In genomic region chr11:534592-535518, GRCh38 we compare ENCODE assay signal across 8 cellular contexts. TPM values are rescaled to one million over a fixed set of nuclear protein-coding genes. Genes with fewer than 3 reads are reported as not detected.
DNase-seq lines count a peak whose midpoint lies in the region; ATAC-seq lines count a peak whose summit lies in the region.

No MANE protein-coding gene starts in this region.

- peak; percentile 5 for ATAC-seq in HG03066 (IDR thresholded peaks at IDR 0.05; ENCODE audit: low read depth, unreplicated experiment)
- ATAC-seq in T-helper 17 cell: peak; percentile 25

- H3K27ac Mint-ChIP-seq in T-helper 17 cell: no peak overlapping the region

- peak; percentile 47 for DNase-seq in NCI-H1092 treated with DMSO at 0.1 percent for 48 hours (lab: John Stamatoyannopoulos, UW)
- no peak for DNase-seq in NCI-H1092 (lab: John Stamatoyannopoulos, UW)
- DNase-seq in T-helper 17 cell: peak in 1 of 3 donors; percentile 27
- DNase-seq in globus pallidus (ENCODE audit: low spot score): no peak

- H3K27me3 ChIP-seq in duodenal mucosa (ENCODE audit: control insufficient read depth in 1 of 2, insufficient read depth in 2 of 2, low read length in 2 of 2) (no peaks in the 10 kb centered on the region), mononuclear cell (ENCODE audit: insufficient read depth, low read length) (no peaks in the 10 kb centered on the region)

- H3K4me1 ChIP-seq in duodenal mucosa (ENCODE audit: control insufficient read depth in 1 of 2, insufficient read depth in 2 of 2, low read length in 2 of 2): peaks cover 15 to 42% of the 10 kb centered on the region in 2 donors
- peaks cover 42% of the 10 kb centered on the region for H3K4me1 ChIP-seq in mononuclear cell (ENCODE audit: insufficient read depth, low read length)
- H3K4me1 ChIP-seq in urinary bladder (ENCODE audit: insufficient read depth): no peaks in the 10 kb centered on the region

- H3K27ac ChIP-seq in duodenal mucosa (ENCODE audit: low read depth, low read length) (no peak overlapping the region), urinary bladder (ENCODE audit: low read depth) (peak overlapping the region; percentile 87)

- no peaks in the 10 kb centered on the region for H3K36me3 Mint-ChIP-seq in T-helper 17 cell (ENCODE audit: low read depth)

- peaks cover 13% of the 10 kb centered on the region for H3K4me1 Mint-ChIP-seq in T-helper 17 cell

- peak overlapping the region; percentile 38 to 72 for H3K9ac ChIP-seq in duodenal mucosa (ENCODE audit: low read depth in 1 of 2, low read length in 2 of 2)

- H3K4me3 Mint-ChIP-seq in T-helper 17 cell: peak overlapping the region; percentile 86

- no peaks in the 10 kb centered on the region for H3K9me3 ChIP-seq in T-helper 17 cell (ENCODE audit: control insufficient read depth, low read length, poor library complexity, severe bottlenecking)
- no peaks in the 10 kb centered on the region for H3K9me3 ChIP-seq in duodenal mucosa (ENCODE audit: control insufficient read depth in 1 of 2, low read length in 2 of 2)
- no peaks in the 10 kb centered on the region for H3K9me3 ChIP-seq in mononuclear cell (ENCODE audit: low read depth, low read length)

- WGBS in urinary bladder: 2% methylated on average over 108 of the region's 115 CpGs

- H3K4me3 ChIP-seq in duodenal mucosa (ENCODE audit: low read depth in 1 of 2, low read length in 2 of 2) (peak overlapping the region; percentile 68 to 78), mononuclear cell (ENCODE audit: low read length) (peak overlapping the region; percentile 52), urinary bladder (ENCODE audit: low read depth, low read length) (peak overlapping the region; percentile 86)

- H3K27me3 Mint-ChIP-seq in T-helper 17 cell: no peaks in the 10 kb centered on the region

- H3K36me3 ChIP-seq in duodenal mucosa (ENCODE audit: control insufficient read depth in 1 of 2, insufficient read depth in 2 of 2, low read length in 2 of 2): peaks cover 11 to 20% of the 10 kb centered on the region in 2 donors
- H3K36me3 ChIP-seq in urinary bladder (ENCODE audit: insufficient read depth): peaks cover 7% of the 10 kb centered on the region

RNA-seq across cellular contexts. Expression of gene HRAS, which starts 0.5 kb away (rescaled TPM):
- total RNA-seq in T-helper 17 cell (10 to 100 TPM; 31.4 TPM), mononuclear cell (7.1 TPM), urinary bladder (8.7 TPM)
- 79.0 TPM for polyA plus RNA-seq in urinary bladder

RNA-seq across cellular contexts. Expression of gene LRRC56, which starts 2.5 kb away (rescaled TPM):
- total RNA-seq in T-helper 17 cell: 1 to 10 TPM; 5.7 to 5.8 TPM
- 0.94 TPM for total RNA-seq in mononuclear cell
- total RNA-seq in urinary bladder: 0.90 TPM
- 0.96 TPM for polyA plus RNA-seq in urinary bladder

RNA-seq across cellular contexts. Expression of gene LMNTD2, which starts 25.7 kb away (rescaled TPM):
- total RNA-seq in T-helper 17 cell (1 to 10 TPM; 3.8 to 6.0 TPM), mononuclear cell (2.1 TPM), urinary bladder (0.37 TPM)
- polyA plus RNA-seq in urinary bladder: 1.2 TPM

RNA-seq across cellular contexts. Expression of gene RASSF7, which starts 25.9 kb away (rescaled TPM):
- total RNA-seq in T-helper 17 cell (10 to 100 TPM; 24.6 to 29.4 TPM), mononuclear cell (16.6 TPM), urinary bladder (3.3 TPM)
- 13.8 TPM for polyA plus RNA-seq in urinary bladder

RNA-seq across cellular contexts. Expression of gene RNH1, which starts 27.8 kb away (rescaled TPM):
- 100 to 1,000 TPM; 108 to 127 TPM for total RNA-seq in T-helper 17 cell
- 92.2 TPM for total RNA-seq in mononuclear cell
- total RNA-seq in urinary bladder: 71.5 TPM
- polyA plus RNA-seq in urinary bladder: 271 TPM
